ENCODE assay signal across 9 cellular contexts in genomic region chr11:1050581-1051355, GRCh38. TPM values are rescaled to one million over a fixed set of nuclear protein-coding genes. Genes with fewer than 3 reads are reported as not detected.
DNase-seq lines count a peak whose midpoint lies in the region; ATAC-seq, FAIRE-seq and TF ChIP-seq lines count a peak whose summit lies in the region.
"Had no signal": no experiment of that assay in that cellular context is flagged by ENCODE, and none has a peak within 500 bp of the region (broad histone marks: within the 10 kb centered on the region; RNA-seq: fewer than 3 reads in every experiment).

No MANE protein-coding gene starts in this region.

- FAIRE-seq in A549 (lab: Jason Lieb, UNC) (peak; percentile 84), RCC 7860 (lab: Jason Lieb, UNC) (no peak)

- no peaks in the 10 kb centered on the region for H3K36me3 ChIP-seq in tibial nerve

- peaks cover 0 to 63% of the 10 kb centered on the region in 2 donors for H3K27me3 ChIP-seq in tibial nerve

- no peak overlapping the region for H3K4me3 ChIP-seq in A549
- no peak overlapping the region for H3K4me3 ChIP-seq in tibial nerve
- H3K4me3 ChIP-seq: skin epidermis had no signal

- CTCF ChIA-PET in A549 (lab: Yijun Ruan, JAX): interaction anchor here (0.5 to 3.9 kb wide), 56 partner anchors 8 to 234 kb away, joined by 3 to 40 read pairs (median 6); partner anchors contain the start of genes AP2A2, MUC2, MUC6 and TSPAN4

- DNase-seq in A549 (ENCODE audit: low read depth in 1 of 2, low spot score in 1 of 2) (peak; percentile 79 to 93), Kasumi-1 (lab: John Stamatoyannopoulos, UW) (peak; percentile 66 to 67), RCC 7860 (ENCODE audit: low spot score) (peak; percentile 54), foreskin melanocyte (peak; percentile 11), osteocyte (ENCODE audit: extremely low spot score, unreplicated experiment) (no peak), tibial nerve (ENCODE audit: low spot score in 2 of 2) (peak; percentile 27 to 35)

- 45% methylated on average over 15 of the region's 39 CpGs for WGBS in A549 (ENCODE audit: missing lambda C conversion rate)
- WGBS in tibial nerve, 2 donors: 40 to 57% methylated on average over 24 to 29 of the region's 39 CpGs

- no peak overlapping the region for H3K4me3 Mint-ChIP-seq in activated T-helper 17 cell treated with anti-CD3 and anti-CD28 coated beads, Interleukin-2, amount 50 U/mL, for 72 hours
- no peak overlapping the region for H3K4me3 Mint-ChIP-seq in osteocyte (ENCODE audit: unreplicated experiment)

- H3K9me3 Mint-ChIP-seq in activated T-helper 17 cell treated with anti-CD3 and anti-CD28 coated beads, Interleukin-2, amount 50 U/mL, for 72 hours: no peaks in the 10 kb centered on the region
- H3K9me3 Mint-ChIP-seq in osteocyte (ENCODE audit: unreplicated experiment): no peaks in the 10 kb centered on the region

- H3K27ac ChIP-seq in A549: peak overlapping the region; percentile 30 to 81; a peak in 5 of 6 replicates
- no peak overlapping the region for H3K27ac ChIP-seq in tibial nerve
- H3K27ac ChIP-seq: skin epidermis had no signal

- H3K9me3 ChIP-seq in A549 (no peaks in the 10 kb centered on the region), tibial nerve (no peaks in the 10 kb centered on the region)

- peak; percentile 86 to 96 for ATAC-seq in A549
- ATAC-seq in GM18858 (IDR thresholded peaks at IDR 0.05; ENCODE audit: unreplicated experiment): peak; percentile 71
- ATAC-seq in activated T-helper 17 cell treated with anti-CD3 and anti-CD28 coated beads, Interleukin-2, amount 50 U/mL, for 72 hours (replicated peaks): peak; percentile 98

- peaks cover 13% of the 10 kb centered on the region for H3K27me3 Mint-ChIP-seq in activated T-helper 17 cell treated with anti-CD3 and anti-CD28 coated beads, Interleukin-2, amount 50 U/mL, for 72 hours
- peaks cover 23% of the 10 kb centered on the region for H3K27me3 Mint-ChIP-seq in osteocyte (ENCODE audit: unreplicated experiment)

- H3K4me1 ChIP-seq in A549: peaks cover 42% of the 10 kb centered on the region
- peaks cover 0 to 9% (median 0%) of the 10 kb centered on the region in 4 donors for H3K4me1 ChIP-seq in tibial nerve

- peak overlapping the region; percentile 66 for H3K4me2 ChIP-seq in A549

- TF ChIP-seq EP300 in A549 (IDR thresholded peaks at IDR 0.05): no peak
- no peak for TF ChIP-seq EP300 in tibial nerve (IDR thresholded peaks at IDR 0.05)

- no peaks in the 10 kb centered on the region for H3K4me1 Mint-ChIP-seq in activated T-helper 17 cell treated with anti-CD3 and anti-CD28 coated beads, Interleukin-2, amount 50 U/mL, for 72 hours
- peaks cover 2% of the 10 kb centered on the region for H3K4me1 Mint-ChIP-seq in osteocyte (ENCODE audit: unreplicated experiment)

- peak; percentile 97 to 98 for TF ChIP-seq RAD21 in A549 (conservative IDR thresholded peaks at IDR 0.05 in 1 of 2, IDR thresholded peaks at IDR 0.05 in 1 of 2)

- POLR2A ChIA-PET in A549 (lab: Yijun Ruan, JAX): no interaction called here

- no peak overlapping the region for H3K27ac Mint-ChIP-seq in activated T-helper 17 cell treated with anti-CD3 and anti-CD28 coated beads, Interleukin-2, amount 50 U/mL, for 72 hours
- H3K27ac Mint-ChIP-seq in osteocyte (ENCODE audit: unreplicated experiment): no peak overlapping the region

- TF ChIP-seq POLR2A in A549 (IDR thresholded peaks at IDR 0.05; ENCODE audit: low read length) (no peak), tibial nerve (IDR thresholded peaks at IDR 0.05) (no peak)

- TF ChIP-seq CTCF in A549 (IDR thresholded peaks at IDR 0.05) (peak; percentile 94), osteocyte (IDR thresholded peaks at IDR 0.05) (peak; percentile 91), tibial nerve (IDR thresholded peaks at IDR 0.05) (peak; percentile 75 to 93 (median 82))

- no peaks in the 10 kb centered on the region for H3K36me3 Mint-ChIP-seq in activated T-helper 17 cell treated with anti-CD3 and anti-CD28 coated beads, Interleukin-2, amount 50 U/mL, for 72 hours (ENCODE audit: low read depth)
- H3K36me3 Mint-ChIP-seq in osteocyte (ENCODE audit: unreplicated experiment): no peaks in the 10 kb centered on the region

TF ChIP-seq in A549, 52 proteins besides CTCF, POLR2A, EP300 and RAD21:
- no peak for TF ChIP-seq ZFP36 (IDR thresholded peaks at IDR 0.05; ENCODE audit: borderline replicate concordance, partially characterized antibody)
- peak; percentile 65 for TF ChIP-seq MAX (IDR thresholded peaks at IDR 0.05)
- TF ChIP-seq MYC (IDR thresholded peaks at IDR 0.05; ENCODE audit: borderline replicate concordance, low read length): peak; percentile 80
- 0 out of 2 replicates have a peak, but pooled peaks have one; percentile 21 for TF ChIP-seq MAZ (IDR thresholded peaks at IDR 0.05; ENCODE audit: borderline replicate concordance, low read depth, low read length)
- TF ChIP-seq JUN (IDR thresholded peaks at IDR 0.05): no peak
- TF ChIP-seq NFE2L2 (conservative IDR thresholded peaks at IDR 0.05; ENCODE audit: low read length): no peak
- peak; percentile 95 for TF ChIP-seq SMC3 (IDR thresholded peaks at IDR 0.05)
- TF ChIP-seq RFX5 (IDR thresholded peaks at IDR 0.05): no peak
- TF ChIP-seq EHMT2 (IDR thresholded peaks at IDR 0.05; ENCODE audit: low read depth): no peak
- TF ChIP-seq POLR2AphosphoS2 (conservative IDR thresholded peaks at IDR 0.05; ENCODE audit: low read length): no peak
- no peak for TF ChIP-seq CEBPB (IDR thresholded peaks at IDR 0.05)
- no peak for TF ChIP-seq RCOR1 (IDR thresholded peaks at IDR 0.05; ENCODE audit: low read depth, low read length)
- TF ChIP-seq EHF (CRISPR knock-in tag; IDR thresholded peaks at IDR 0.05): no peak

RNA-seq across cellular contexts. Expression of gene MUC6, which starts 14.2 kb away (rescaled TPM):
- polyA plus RNA-seq in A549 (2011; rRNA removed): not detected in 2 replicates
- polyA plus RNA-seq in A549 (2012; cell fraction: cytosol; rRNA removed): not detected in 2 replicates
- polyA plus RNA-seq in A549 (2012; cell fraction: nucleus; rRNA removed): under 0.01 TPM in 1 of 2 replicates, not detected in the other
- polyA plus RNA-seq in A549 (2017; fragmentation: RNase III; extraction: RNeasy Plus Mini Kit Qiagen cat#74134 plus additional on column Dnase treatment): not detected in 3 replicates
- 0.08 TPM in 1 of 2 replicates, not detected in the other for polyA minus RNA-seq in A549 (2011; rRNA and poly(A)+ RNA removed)
- not detected for total RNA-seq in activated T-helper 17 cell treated with anti-CD3 and anti-CD28 coated beads, Interleukin-2, amount 50 U/mL, for 72 hours
- not detected in 2 replicates for total RNA-seq in osteocyte
- 1 to 10 TPM in 1 of 4 donors, under 1 TPM in 2, not detected in 1; under 0.01 to 2.7 (median under 0.01) TPM for total RNA-seq in tibial nerve

RNA-seq across cellular contexts. Expression of gene MUC2, which starts 23.9 kb away (rescaled TPM):
- polyA plus RNA-seq in A549 (2011; rRNA removed): 0.01 and 0.04 TPM in 2 replicates
- 0.01 TPM in 2 replicates for polyA plus RNA-seq in A549 (2012; cell fraction: cytosol; rRNA removed)
- 0.29 and 0.90 TPM in 2 replicates for polyA plus RNA-seq in A549 (2012; cell fraction: nucleus; rRNA removed)
- 0.03 TPM in 3 replicates for polyA plus RNA-seq in A549 (2017; fragmentation: RNase III; extraction: RNeasy Plus Mini Kit Qiagen cat#74134 plus additional on column Dnase treatment)
- 0.04 and 0.05 TPM in 2 replicates for polyA minus RNA-seq in A549 (2011; rRNA and poly(A)+ RNA removed)
- not detected for total RNA-seq in activated T-helper 17 cell treated with anti-CD3 and anti-CD28 coated beads, Interleukin-2, amount 50 U/mL, for 72 hours
- total RNA-seq in osteocyte: not detected in 2 replicates
- not detected for total RNA-seq in tibial nerve

Comparison
In these comparisons a context has a peak if more than half of its experiments do, and no peak if none do; other contexts are left out.
1. H3K27ac ChIP-seq: peak in A549 (2 of 2); none in tibial nerve (0 of 4).
2. Peak in every context shown above with its lines, with median percentiles within 50 percentile points of each other: ATAC-seq and CTCF ChIP-seq.